8 cellular contexts compared by ENCODE assay signal in genomic region chr19:17996826-17997316, GRCh38. TPM values are rescaled to one million over a fixed set of nuclear protein-coding genes. Genes with fewer than 3 reads are reported as not detected.
DNase-seq lines count a peak whose midpoint lies in the region; ATAC-seq and TF ChIP-seq lines count a peak whose summit lies in the region.

No MANE protein-coding gene starts in this region.

- ATAC-seq in HG03442 (IDR thresholded peaks at IDR 0.05; ENCODE audit: unreplicated experiment) = no peak

- H2AFZ ChIP-seq in KMS-11 (ENCODE audit: low read depth) = peak overlapping the region; percentile 38; the same call in 1 of the 2 replicates

- TF ChIP-seq EP300 in suprapubic skin (IDR thresholded peaks at IDR 0.05) = no peak

- H3K4me2 ChIP-seq in KMS-11 = peak overlapping the region; percentile 42; the same call in 1 of the 2 replicates

- WGBS in suprapubic skin = 10% methylated on average over 6 of the region's 15 CpGs

- peaks cover 46% of the 10 kb centered on the region; the same call in 1 of the 2 replicates for H3K27me3 ChIP-seq in KMS-11 (ENCODE audit: insufficient read depth, low read depth)
- peaks cover 36% of the 10 kb centered on the region for H3K27me3 ChIP-seq in neutrophil
- peaks cover 3% of the 10 kb centered on the region for H3K27me3 ChIP-seq in suprapubic skin

- no peak for TF ChIP-seq POLR2A in suprapubic skin (IDR thresholded peaks at IDR 0.05)

- no peak overlapping the region for H3K9ac ChIP-seq in KMS-11

- H3K4me1 ChIP-seq in KMS-11 (ENCODE audit: low read depth, poor library complexity, severe bottlenecking) (peaks cover 9% of the 10 kb centered on the region), neutrophil (ENCODE audit: control insufficient read depth in 1 of 2, insufficient read depth in 1 of 2, low read depth in 1 of 2, low read length in 1 of 2) (peaks cover 7 to 13% of the 10 kb centered on the region in 2 experiments), suprapubic skin (peaks cover 16% of the 10 kb centered on the region)

- DNase-seq in GM12865 (ENCODE audit: low read depth) (peak; percentile 80), RPMI8226 (peak; percentile 84), fibroblast of pulmonary artery (ENCODE audit: low read depth) (peak; percentile 78), suprapubic skin (ENCODE audit: low spot score in 2 of 2) (peak; percentile 90 to 91)
- DNase-seq in activated T-helper 1 cell treated with anti-CD3 and anti-CD28 coated beads, Interleukin-2, amount 50 U/mL, for 16 hours (ENCODE audit: low read depth in 1 of 2, low spot score in 1 of 2) = peak; percentile 80 to 83

- H3K4me3 ChIP-seq in GM12865 (ENCODE audit: low read depth, low read length) (no peak overlapping the region), KMS-11 (IDR thresholded peaks at IDR 0.05; ENCODE audit: insufficient read depth, low read depth, low read length) (no peak overlapping the region), fibroblast of pulmonary artery (replicated peaks; ENCODE audit: low read depth, low read length) (no peak overlapping the region), neutrophil (ENCODE audit: low read depth in 1 of 2, low read length in 1 of 2) (no peak overlapping the region), suprapubic skin (no peak overlapping the region)

- H3K9me3 ChIP-seq in neutrophil (no peaks in the 10 kb centered on the region), suprapubic skin (no peaks in the 10 kb centered on the region)

- H3K36me3 ChIP-seq in KMS-11 (ENCODE audit: insufficient read depth) (no peaks in the 10 kb centered on the region), neutrophil (no peaks in the 10 kb centered on the region), suprapubic skin (no peaks in the 10 kb centered on the region)

- H3K79me2 ChIP-seq in KMS-11 (ENCODE audit: insufficient read depth, low read depth) = peaks cover 4% of the 10 kb centered on the region

- TF ChIP-seq CTCF in GM12865 (IDR thresholded peaks at IDR 0.05; ENCODE audit: insufficient read depth, low read depth, low read length, missing control alignments) (peak; percentile 96), KMS-11 (conservative IDR thresholded peaks at IDR 0.05; ENCODE audit: low read depth, low read length) (peak; percentile 89), fibroblast of pulmonary artery (IDR thresholded peaks at IDR 0.05; ENCODE audit: low read length, missing control alignments) (peak; percentile 94), neutrophil (IDR thresholded peaks at IDR 0.05) (peak; percentile 98), suprapubic skin (IDR thresholded peaks at IDR 0.05) (peak; percentile 94 to 98)

- H3K27ac ChIP-seq in KMS-11 = no peak overlapping the region
- no peak overlapping the region for H3K27ac ChIP-seq in neutrophil
- no peak overlapping the region for H3K27ac ChIP-seq in suprapubic skin

- H4K20me1 ChIP-seq in KMS-11 (ENCODE audit: insufficient read depth) = no peaks in the 10 kb centered on the region

RNA-seq across cellular contexts. Expression of gene ARRDC2, which starts 11.1 kb away (rescaled TPM):
- total RNA-seq in suprapubic skin = 10 to 100 TPM; 11.3 to 35.0 (median 28.5) TPM

RNA-seq across cellular contexts. Expression of gene KCNN1, which starts 30.0 kb away (rescaled TPM):
- under 1 TPM in 2 of 4 donors, not detected in 2; 0.26 to 0.51 TPM for total RNA-seq in suprapubic skin
